In the genomic region with DNA sequence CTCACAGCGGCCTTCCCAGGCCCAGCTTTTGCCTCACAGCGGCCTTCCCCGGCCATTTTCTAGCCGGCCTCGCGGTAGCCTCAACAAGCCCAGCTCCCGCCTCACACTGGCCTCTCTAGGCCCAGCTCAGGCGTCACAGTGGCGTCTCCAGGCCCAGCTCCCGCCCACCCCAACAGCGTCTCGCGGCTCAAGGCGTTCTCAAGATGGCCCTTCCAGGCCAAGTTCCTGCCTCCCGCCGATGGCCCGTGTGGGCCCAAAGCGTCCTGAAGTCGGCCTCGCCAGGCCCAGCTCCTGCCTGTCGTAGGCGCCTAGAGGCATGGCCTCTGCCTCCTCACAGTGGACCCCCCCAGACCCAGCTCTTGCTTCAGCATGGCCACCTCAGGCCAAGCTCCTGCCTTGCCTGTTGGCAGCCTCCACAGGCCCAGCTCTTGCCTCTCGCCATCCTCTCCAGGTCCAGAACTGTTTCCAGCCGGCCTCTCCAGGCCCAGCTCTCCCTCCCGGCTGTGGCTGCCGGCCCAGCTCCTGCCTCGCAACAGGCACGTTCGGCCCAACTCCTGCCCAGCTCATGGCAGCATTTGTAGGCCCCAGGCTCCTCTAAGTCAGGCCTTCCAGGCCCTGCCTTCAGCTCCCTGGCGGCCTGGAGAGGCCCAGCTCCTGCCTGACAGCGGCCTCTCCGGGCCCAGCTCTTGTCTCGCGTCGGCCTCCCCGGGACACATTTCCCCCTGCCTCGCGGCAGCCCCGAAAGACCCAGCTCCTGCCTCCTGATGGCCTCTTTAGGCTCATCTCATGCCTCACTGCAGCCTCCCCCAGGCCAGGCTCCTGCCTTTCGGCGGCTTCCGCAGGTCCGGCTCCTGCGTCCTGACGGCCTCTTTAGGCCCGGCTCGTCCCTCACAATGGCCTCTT, we compare ENCODE assay signal across 26 cellular contexts.
"Had no signal": no experiment of that assay in that cellular context is flagged by ENCODE, and none has a peak within 500 bp of the region (broad histone marks: within the 10 kb centered on the region; RNA-seq: fewer than 3 reads in every experiment).

No MANE protein-coding gene starts in this region.

- H3K4me1 ChIP-seq: body of pancreas, left lung, prostate gland, right atrium auricular region, transverse colon, uterus had no signal

- H3K27ac ChIP-seq: body of pancreas, left lung, ovary, prostate gland, right atrium auricular region, transverse colon, uterus, WERI-Rb-1 had no signal

- H3K36me3 ChIP-seq: ovary, prostate gland, right atrium auricular region, transverse colon, uterus, WERI-Rb-1 had no signal

- FAIRE-seq: endothelial cell of umbilical vein had no signal

- DNase-seq: activated CD4-positive, alpha-beta T cell treated with anti-CD3 and anti-CD28 coated beads for 1 hour; activated CD4-positive, alpha-beta T cell treated with anti-CD3 and anti-CD28 coated beads, Interleukin-2, amount 50 U/mL, for 4 hours; activated CD8-positive, alpha-beta memory T cell treated with anti-CD3 and anti-CD28 coated beads, Interleukin-2, amount 50 U/mL, for 48 hours; activated effector memory CD4-positive, alpha-beta T cell treated with Interleukin-2 at 50 U/mL for 16 hours; activated naive CD4-positive, alpha-beta T cell treated with anti-CD3 and anti-CD28 coated beads, Interleukin-2, amount 10 ng/mL, durations not matched to agents 7 days and 5 days; activated naive CD8-positive, alpha-beta T cell treated with anti-CD3 and anti-CD28 coated beads, Interleukin-2, amount 50 U/mL, for 24 hours; activated T-cell treated with anti-CD3 and anti-CD28 coated beads, Interleukin-2, amount 50 U/mL, for 48 hours; body of pancreas; dermis blood vessel endothelial cell; effector CD8-positive, alpha-beta T cell; foreskin melanocyte; immature natural killer cell; kidney glomerular epithelial cell; naive thymus-derived CD4-positive, alpha-beta T cell; ovary; stimulated activated CD4-positive, alpha-beta T cell treated with anti-CD3 and anti-CD28 coated beads, Interleukin-12 subunit alpha, Interleukin-12 subunit beta, amount 100 ng/mL, for 4 hours; stimulated activated CD4-positive, alpha-beta T cell treated with anti-CD3 and anti-CD28 coated beads, Interleukin-4, amount 100 ng/mL, for 4 hours; transverse colon; uterus; WERI-Rb-1 had no signal

- H3K9me3 ChIP-seq: body of pancreas, left lung, ovary, prostate gland, right atrium auricular region, transverse colon, uterus had no signal

- H3K27me3 Mint-ChIP-seq: activated naive CD4-positive, alpha-beta T cell treated with anti-CD3 and anti-CD28 coated beads, Interleukin-2, amount 10 ng/mL, durations not matched to agents 7 days and 5 days; activated naive CD8-positive, alpha-beta T cell treated with anti-CD3 and anti-CD28 coated beads, Interleukin-2, amount 50 U/mL, for 24 hours; naive thymus-derived CD4-positive, alpha-beta T cell had no signal

- H3K9me3 Mint-ChIP-seq: activated naive CD4-positive, alpha-beta T cell treated with anti-CD3 and anti-CD28 coated beads, Interleukin-2, amount 10 ng/mL, durations not matched to agents 7 days and 5 days; activated naive CD8-positive, alpha-beta T cell treated with anti-CD3 and anti-CD28 coated beads, Interleukin-2, amount 50 U/mL, for 24 hours; immature natural killer cell; T-helper 2 cell treated with Interferon-gamma antibody and Interleukin-4, amounts not matched to agents 5 μg/mL and 100 μg/mL, for 36 hours had no signal

- H3K4me3 Mint-ChIP-seq: activated naive CD4-positive, alpha-beta T cell treated with anti-CD3 and anti-CD28 coated beads, Interleukin-2, amount 10 ng/mL, durations not matched to agents 7 days and 5 days; activated naive CD8-positive, alpha-beta T cell treated with anti-CD3 and anti-CD28 coated beads, Interleukin-2, amount 50 U/mL, for 24 hours; immature natural killer cell; naive thymus-derived CD4-positive, alpha-beta T cell; T-helper 2 cell treated with Interferon-gamma antibody and Interleukin-4, amounts not matched to agents 5 μg/mL and 100 μg/mL, for 36 hours had no signal

- ATAC-seq: activated naive CD8-positive, alpha-beta T cell treated with anti-CD3 and anti-CD28 coated beads, Interleukin-2, amount 50 U/mL, for 24 hours; body of pancreas; esophagus mucosa; left lung; naive thymus-derived CD4-positive, alpha-beta T cell had no signal

- H3K4me3 ChIP-seq: body of pancreas, left lung, ovary, prostate gland, right atrium auricular region, transverse colon, uterus had no signal

- H3K27ac Mint-ChIP-seq: activated naive CD4-positive, alpha-beta T cell treated with anti-CD3 and anti-CD28 coated beads, Interleukin-2, amount 10 ng/mL, durations not matched to agents 7 days and 5 days; activated naive CD8-positive, alpha-beta T cell treated with anti-CD3 and anti-CD28 coated beads, Interleukin-2, amount 50 U/mL, for 24 hours; immature natural killer cell; T-helper 2 cell treated with Interferon-gamma antibody and Interleukin-4, amounts not matched to agents 5 μg/mL and 100 μg/mL, for 36 hours had no signal

- H3K4me1 Mint-ChIP-seq: activated naive CD4-positive, alpha-beta T cell treated with anti-CD3 and anti-CD28 coated beads, Interleukin-2, amount 10 ng/mL, durations not matched to agents 7 days and 5 days; activated naive CD8-positive, alpha-beta T cell treated with anti-CD3 and anti-CD28 coated beads, Interleukin-2, amount 50 U/mL, for 24 hours; immature natural killer cell had no signal

- H3K27me3 ChIP-seq: body of pancreas, left lung, ovary, right atrium auricular region, transverse colon, uterus had no signal
